Comparison of ENCODE assay signal across 8 cellular contexts in genomic region chr19:17346109-17346671, GRCh38. TPM values are rescaled to one million over a fixed set of nuclear protein-coding genes. Genes with fewer than 3 reads are reported as not detected.
A peak's percentile ranks its signal among the peaks of the same experiment; 100 is the strongest.
DNase-seq lines count a peak whose midpoint lies in the region; ATAC-seq and TF ChIP-seq lines count a peak whose summit lies in the region.

No MANE protein-coding gene starts in this region.

- H3K36me3 Mint-ChIP-seq in progenitor cell of endocrine pancreas (ENCODE audit: insufficient read depth), result no peaks in the 10 kb centered on the region

- H3K27me3 Mint-ChIP-seq in progenitor cell of endocrine pancreas, result peaks cover 14% of the 10 kb centered on the region

- intact Hi-C loops in Right ventricle myocardium superior (cut with DNase I), result loop anchor here (5.0 kb wide), 1 partner anchor 41 kb away; no protein-coding TSS in a partner anchor

- H3K9me3 Mint-ChIP-seq in progenitor cell of endocrine pancreas (ENCODE audit: low read depth), result no peaks in the 10 kb centered on the region

- no peak overlapping the region for H3K27ac Mint-ChIP-seq in progenitor cell of endocrine pancreas

- no peaks in the 10 kb centered on the region for H3K4me1 Mint-ChIP-seq in progenitor cell of endocrine pancreas (ENCODE audit: low read depth)

- DNase-seq in GF-D8 (lab: John Stamatoyannopoulos, UW), result peak; percentile 2
- DNase-seq in SK-N-DZ (ENCODE audit: low spot score), result peak; percentile 52
- peak; percentile 80 for DNase-seq in activated naive CD4-positive, alpha-beta T cell treated with Interleukin-2 at 50 U/mL for 16 hours
- DNase-seq in Right ventricle myocardium superior, result peak; percentile 86
- peak; percentile 71 for DNase-seq in progenitor cell of endocrine pancreas (ENCODE audit: low spot score, unreplicated experiment)

- ATAC-seq in Right ventricle myocardium superior (ENCODE audit: poor library complexity), result peak; percentile 90
- ATAC-seq in GM19351 (IDR thresholded peaks at IDR 0.05; ENCODE audit: unreplicated experiment), result no peak
- no peak for ATAC-seq in HG02885 (IDR thresholded peaks at IDR 0.05; ENCODE audit: poor library complexity, unreplicated experiment)

- no peak for TF ChIP-seq EP300 in Ishikawa (IDR thresholded peaks at IDR 0.05; ENCODE audit: borderline replicate concordance)

- TF ChIP-seq RAD21 in Ishikawa (IDR thresholded peaks at IDR 0.05; ENCODE audit: low read depth), result peak; percentile 86

- peak; percentile 96 for TF ChIP-seq CTCF in progenitor cell of endocrine pancreas (IDR thresholded peaks at IDR 0.05; ENCODE audit: unreplicated experiment)

- H3K4me3 Mint-ChIP-seq in progenitor cell of endocrine pancreas (ENCODE audit: low read depth), result no peak overlapping the region

TF ChIP-seq in Ishikawa, 13 proteins besides CTCF, POLR2A, EP300 and RAD21:
- no peak for TF ChIP-seq USF1 (IDR thresholded peaks at IDR 0.05)
- TF ChIP-seq MAX (IDR thresholded peaks at IDR 0.05), result 0 out of 2 replicates have a peak, but pooled peaks have one; percentile 12
- no peak for TF ChIP-seq NFIC (IDR thresholded peaks at IDR 0.05)
- TF ChIP-seq TEAD4 (IDR thresholded peaks at IDR 0.05), result no peak

RNA-seq across cellular contexts. Expression of gene GTPBP3, which starts 8.8 kb away (rescaled TPM):
- 66.6 and 71.1 TPM in 2 replicates for polyA plus RNA-seq in SK-N-DZ (2014; cell fraction: cytosol; rRNA removed)
- 107 and 148 TPM in 2 replicates for polyA plus RNA-seq in SK-N-DZ (2014; cell fraction: nucleus; rRNA removed)
- total RNA-seq in Right ventricle myocardium superior (9.3 TPM), progenitor cell of endocrine pancreas (44.5 and 46.9 TPM in 2 replicates)

RNA-seq across cellular contexts. Expression of gene ANO8, which starts 11.5 kb away (rescaled TPM):
- 9.5 and 13.7 TPM in 2 replicates for polyA plus RNA-seq in SK-N-DZ (2014; cell fraction: cytosol; rRNA removed)
- 36.9 and 54.0 TPM in 2 replicates for polyA plus RNA-seq in SK-N-DZ (2014; cell fraction: nucleus; rRNA removed)
- 8.3 TPM for total RNA-seq in Right ventricle myocardium superior
- total RNA-seq in progenitor cell of endocrine pancreas, result 45.2 and 45.3 TPM in 2 replicates

RNA-seq across cellular contexts. Expression of gene PLVAP, which starts 31.0 kb away (rescaled TPM):
- not detected in 2 replicates for polyA plus RNA-seq in SK-N-DZ (2014; cell fraction: cytosol; rRNA removed)
- not detected in 2 replicates for polyA plus RNA-seq in SK-N-DZ (2014; cell fraction: nucleus; rRNA removed)
- total RNA-seq in Right ventricle myocardium superior, result 18.1 TPM
- 0.12 and 0.42 TPM in 2 replicates for total RNA-seq in progenitor cell of endocrine pancreas

RNA-seq across cellular contexts. Expression of gene DDA1, which starts 36.8 kb away (rescaled TPM):
- polyA plus RNA-seq in SK-N-DZ (2014; cell fraction: cytosol; rRNA removed), result 44.1 and 49.6 TPM in 2 replicates
- polyA plus RNA-seq in SK-N-DZ (2014; cell fraction: nucleus; rRNA removed), result 23.0 and 29.2 TPM in 2 replicates
- 27.4 TPM for total RNA-seq in Right ventricle myocardium superior
- total RNA-seq in progenitor cell of endocrine pancreas, result 38.6 and 41.4 TPM in 2 replicates

RNA-seq across cellular contexts. Expression of gene MRPL34, which starts 40.5 kb away (rescaled TPM):
- polyA plus RNA-seq in SK-N-DZ (2014; cell fraction: cytosol; rRNA removed), result 73.2 and 107 TPM in 2 replicates
- 61.5 and 94.1 TPM in 2 replicates for polyA plus RNA-seq in SK-N-DZ (2014; cell fraction: nucleus; rRNA removed)
- total RNA-seq in Right ventricle myocardium superior, result 224 TPM
- 54.0 and 54.4 TPM in 2 replicates for total RNA-seq in progenitor cell of endocrine pancreas

Comparison
In these comparisons a context has a peak if more than half of its experiments do, and no peak if none do; other contexts are left out.
1. DNase-seq: peak in every context shown above with its lines; median percentile 86 in Right ventricle myocardium superior; 80 in activated naive CD4-positive, alpha-beta T cell treated with Interleukin-2 at 50 U/mL for 16 hours; 71 in progenitor cell of endocrine pancreas; 52 in SK-N-DZ; 2 in GF-D8.
2. RNA of gene PLVAP, which starts 31.0 kb away (total RNA-seq): 18.1 TPM in Right ventricle myocardium superior (single experiment); 0.12 to 0.42 TPM in progenitor cell of endocrine pancreas; every median in the first group is over 10 times any median in the second.